8 cellular contexts compared by ENCODE assay signal in genomic region chr17:42019509-42020404, GRCh38. TPM values are rescaled to one million over a fixed set of nuclear protein-coding genes. Genes with fewer than 3 reads are reported as not detected.
DNase-seq lines count a peak whose midpoint lies in the region; ATAC-seq lines count a peak whose summit lies in the region.

Gene NKIRAS2, plus strand, starts transcription at chr17:42020090. Its CDS starts 1,488 bp downstream, at chr17:42021578.

- H3K4me1 ChIP-seq in BLaER1 (peaks cover 53% of the 10 kb centered on the region), mesendoderm (ENCODE audit: control insufficient read depth, low read depth, low read length) (peaks cover 7% of the 10 kb centered on the region)

- peak within 1 kb of the TSS; percentile 93 for H3K9ac ChIP-seq in BLaER1
- peak within 1 kb of the TSS; percentile 70 for H3K9ac ChIP-seq in mesendoderm (ENCODE audit: low read length)

- no peaks in the 10 kb centered on the region for H3K27me3 Mint-ChIP-seq in effector memory CD8-positive, alpha-beta T cell

- no peak within 1 kb of the TSS for H2BK15ac ChIP-seq in mesendoderm (replicated peaks; ENCODE audit: low read depth)

- H3K4me3 Mint-ChIP-seq in effector memory CD8-positive, alpha-beta T cell, result peak within 1 kb of the TSS; percentile 96 to 99

- no peak within 1 kb of the TSS for H4K5ac ChIP-seq in mesendoderm (ENCODE audit: low read length)

- H3K27ac Mint-ChIP-seq in effector memory CD8-positive, alpha-beta T cell, result peak within 1 kb of the TSS; percentile 80 to 93

- no peak within 1 kb of the TSS for H3K23ac ChIP-seq in mesendoderm (ENCODE audit: low read length)

- peaks cover 0 to 2% of the 10 kb centered on the region in 2 donors for H3K9me3 Mint-ChIP-seq in effector memory CD8-positive, alpha-beta T cell

- WGBS in mesendoderm (ENCODE audit: extremely low coverage, insufficient coverage, low lambda C conversion rate), result no CpG with 5 or more reads among the region's 49 CpGs

- H3K4me3 ChIP-seq in BLaER1, result peak within 1 kb of the TSS; percentile 95
- peak within 1 kb of the TSS; percentile 53 for H3K4me3 ChIP-seq in mesendoderm (ENCODE audit: low read length)

- peak within 1 kb of the TSS; percentile 24 for H2AK5ac ChIP-seq in mesendoderm (ENCODE audit: low read length)

- H3K18ac ChIP-seq in mesendoderm (ENCODE audit: low read length), result peak within 1 kb of the TSS; percentile 97

- H2BK5ac ChIP-seq in mesendoderm (ENCODE audit: low read length), result no peak within 1 kb of the TSS

- H3K27ac ChIP-seq in BLaER1 (peak within 1 kb of the TSS; percentile 90), mesendoderm (ENCODE audit: low read depth, low read length) (peak within 1 kb of the TSS; percentile 47)

- no peaks in the 10 kb centered on the region for H3K27me3 ChIP-seq in BLaER1
- no peaks in the 10 kb centered on the region for H3K27me3 ChIP-seq in mesendoderm (ENCODE audit: insufficient read depth, low read length, poor library complexity)

- H3K36me3 Mint-ChIP-seq in effector memory CD8-positive, alpha-beta T cell (ENCODE audit: insufficient read depth), result peaks cover 36% of the 10 kb centered on the region

- H3K9me3 ChIP-seq in BLaER1, result no peaks in the 10 kb centered on the region

- H3K56ac ChIP-seq in mesendoderm (ENCODE audit: low read length), result peak within 1 kb of the TSS; percentile 92

- peaks cover 32% of the 10 kb centered on the region for H3K36me3 ChIP-seq in BLaER1
- H3K36me3 ChIP-seq in mesendoderm (ENCODE audit: control insufficient read depth, insufficient read depth, low read length), result peaks cover 3% of the 10 kb centered on the region

- H4K8ac ChIP-seq in mesendoderm (ENCODE audit: low read depth, low read length), result peak within 1 kb of the TSS; percentile 91

- no peak within 1 kb of the TSS for H2BK120ac ChIP-seq in mesendoderm (ENCODE audit: low read depth, low read length)

- CTCF ChIA-PET in activated CD8-positive, alpha-beta memory T cell treated with anti-CD3 and anti-CD28 coated beads for 36 hours (lab: Charles Lee), result interaction anchor here (0.6 to 5.5 kb wide), 15 partner anchors 11 to 164 kb away, joined by 3 to 29 read pairs (median 4); partner anchors contain the start of genes DHX58, KAT2A and ZNF385C

- peaks cover 32% of the 10 kb centered on the region for H3K79me2 ChIP-seq in mesendoderm (ENCODE audit: control insufficient read depth, insufficient read depth, low read length)

- H3K4me1 Mint-ChIP-seq in effector memory CD8-positive, alpha-beta T cell (ENCODE audit: low read depth in 2 of 2), result peaks cover 52 to 54% of the 10 kb centered on the region in 2 donors

- POLR2A ChIA-PET in activated CD8-positive, alpha-beta memory T cell treated with anti-CD3 and anti-CD28 coated beads for 36 hours (lab: Charles Lee), result interaction anchor here (1.0 kb wide), 2 partner anchors 94 to 101 kb away, joined by 3 to 5 read pairs; no protein-coding TSS in a partner anchor

- peaks cover 6% of the 10 kb centered on the region; the same call in 1 of the 2 replicates for H4K20me1 ChIP-seq in BLaER1

- H3K79me1 ChIP-seq in mesendoderm (ENCODE audit: low read length), result peaks cover 12% of the 10 kb centered on the region

- peak within 1 kb of the TSS; percentile 84 for H3K4ac ChIP-seq in mesendoderm (ENCODE audit: low read depth, low read length)

- ATAC-seq in GM19438 (IDR thresholded peaks at IDR 0.05; ENCODE audit: low read depth, unreplicated experiment), result peak; percentile 49
- peak; percentile 70 for ATAC-seq in effector memory CD8-positive, alpha-beta T cell (replicated peaks)

- peak within 1 kb of the TSS; percentile 97 for H3K4me2 ChIP-seq in BLaER1
- peak within 1 kb of the TSS; percentile 27 for H3K4me2 ChIP-seq in mesendoderm (ENCODE audit: low read length)

- DNase-seq in HT1080 (ENCODE audit: low read depth) (peak; percentile 83), mesendoderm (peak; percentile 95)
- peak; percentile 89 for DNase-seq in NK-92 treated with Interleukin-12 subunit alpha and Interleukin-12 subunit beta, amount 100 ng/mL, for 24 hours (lab: John Stamatoyannopoulos, UW)
- DNase-seq in effector memory CD8-positive, alpha-beta T cell, result peak; percentile 88 to 89 (median 89)
- DNase-seq in stimulated activated CD8-positive, alpha-beta memory T cell treated with anti-CD3 and anti-CD28 coated beads, Interleukin-12 subunit alpha, Interleukin-12 subunit beta, amount 100 ng/mL, for 4 hours (ENCODE audit: low read depth), result peak; percentile 86

RNA-seq across cellular contexts. Expression of gene NKIRAS2, which starts in this region (rescaled TPM):
- 47.5 and 53.2 TPM in 2 replicates for total RNA-seq in HT1080 (2014; rRNA removed; shearing (Covaris generic))
- polyA plus RNA-seq in HT1080 (2015; cell fraction: cytosol; rRNA removed), result 69.0 and 70.9 TPM in 2 replicates
- 36.0 and 42.7 TPM in 2 replicates for polyA plus RNA-seq in HT1080 (2015; cell fraction: nucleus; rRNA removed)
- total RNA-seq in activated CD8-positive, alpha-beta memory T cell treated with anti-CD3 and anti-CD28 coated beads for 36 hours, result 10 to 100 TPM; 27.1 to 29.6 TPM
- 43.6 TPM for polyA plus RNA-seq in mesendoderm (2013, experiment 1 of 2)
- polyA plus RNA-seq in mesendoderm (2013, experiment 2 of 2), result 42.4 TPM

Comparison
In these comparisons a context has a peak if more than half of its experiments do, and no peak if none do; other contexts are left out.
1. Peak in every context shown above with its lines: DNase-seq, ATAC-seq, H3K4me3 ChIP-seq and H3K27ac ChIP-seq.